Comparison of ENCODE assay signal across 29 cellular contexts in genomic region chr9:73543727-73544126, GRCh38.
"Had no signal": no experiment of that assay in that cellular context is flagged by ENCODE, and none has a peak within 500 bp of the region (broad histone marks: within the 10 kb centered on the region; RNA-seq: fewer than 3 reads in every experiment).

No MANE protein-coding gene starts in this region.

- H3K36me3 Mint-ChIP-seq: immature natural killer cell; naive thymus-derived CD8-positive, alpha-beta T cell; stimulated activated effector memory CD8-positive, alpha-beta T cell treated with anti-CD3 and anti-CD28 coated beads, Interleukin-12 subunit alpha, Interleukin-12 subunit beta, amount 100 ng/mL, for 72 hours had no signal

- H3K4me3 Mint-ChIP-seq: immature natural killer cell; naive thymus-derived CD8-positive, alpha-beta T cell; nephron; neural crest cell; stimulated activated effector memory CD8-positive, alpha-beta T cell treated with anti-CD3 and anti-CD28 coated beads, Interleukin-12 subunit alpha, Interleukin-12 subunit beta, amount 100 ng/mL, for 72 hours; stimulated activated naive CD8-positive, alpha-beta T cell treated with anti-CD3 and anti-CD28 coated beads, Interleukin-15, Interleukin-2, amounts not matched to agents 100 ng/mL and 50 ng/mL, for 24 hours had no signal

- DNase-seq: hypothalamus; immature natural killer cell; kidney; left ventricle myocardium superior; lower lobe of right lung; mammary epithelial cell; mesenchymal stem cell; naive thymus-derived CD8-positive, alpha-beta T cell; nucleus accumbens; pancreas; posterior cingulate gyrus; retina; right cardiac atrium; sigmoid colon; small intestine; spleen; stimulated activated CD4-positive, alpha-beta T cell treated with anti-CD3 and anti-CD28 coated beads, Interleukin-4, amount 100 ng/mL, for 24 hours; stimulated activated naive CD4-positive, alpha-beta T cell; tibial artery; trophoblast cell; upper lobe of right lung had no signal

- H3K36me3 ChIP-seq: lower lobe of right lung, pancreas, prostate gland, sigmoid colon, spleen, suprapubic skin, thoracic aorta, tibial artery, upper lobe of right lung had no signal

- H3K27me3 Mint-ChIP-seq: naive thymus-derived CD8-positive, alpha-beta T cell; stimulated activated naive CD8-positive, alpha-beta T cell treated with anti-CD3 and anti-CD28 coated beads, Interleukin-15, Interleukin-2, amounts not matched to agents 100 ng/mL and 50 ng/mL, for 24 hours had no signal

- H3K27ac ChIP-seq: lower lobe of right lung, pancreas, prostate gland, sigmoid colon, spleen, suprapubic skin, thoracic aorta, tibial artery, upper lobe of right lung had no signal

- H3K27ac Mint-ChIP-seq: immature natural killer cell; naive thymus-derived CD8-positive, alpha-beta T cell; nephron; stimulated activated effector memory CD8-positive, alpha-beta T cell treated with anti-CD3 and anti-CD28 coated beads, Interleukin-12 subunit alpha, Interleukin-12 subunit beta, amount 100 ng/mL, for 72 hours; stimulated activated naive CD8-positive, alpha-beta T cell treated with anti-CD3 and anti-CD28 coated beads, Interleukin-15, Interleukin-2, amounts not matched to agents 100 ng/mL and 50 ng/mL, for 24 hours had no signal

- H3K4me3 ChIP-seq: lower lobe of right lung, pancreas, prostate gland, sigmoid colon, spleen, suprapubic skin, thoracic aorta, tibial artery, upper lobe of right lung had no signal

- H3K9me3 ChIP-seq: lower lobe of right lung, pancreas, prostate gland, sigmoid colon, suprapubic skin, thoracic aorta, tibial artery, upper lobe of right lung had no signal

- H3K27me3 ChIP-seq: pancreas, sigmoid colon, spleen, suprapubic skin, tibial artery, upper lobe of right lung had no signal

- H3K4me1 Mint-ChIP-seq: immature natural killer cell; naive thymus-derived CD8-positive, alpha-beta T cell; nephron; stimulated activated effector memory CD8-positive, alpha-beta T cell treated with anti-CD3 and anti-CD28 coated beads, Interleukin-12 subunit alpha, Interleukin-12 subunit beta, amount 100 ng/mL, for 72 hours had no signal

- H3K9me3 Mint-ChIP-seq: nephron, neural crest cell had no signal

- FAIRE-seq: pancreas, urothelium cell line had no signal

- H3K4me1 ChIP-seq: lower lobe of right lung, pancreas, prostate gland, sigmoid colon, spleen, suprapubic skin, tibial artery, upper lobe of right lung had no signal

- ATAC-seq: left ventricle myocardium superior; lower lobe of right lung; naive thymus-derived CD8-positive, alpha-beta T cell; pancreas; right cardiac atrium; stimulated activated effector memory CD8-positive, alpha-beta T cell treated with anti-CD3 and anti-CD28 coated beads, Interleukin-12 subunit alpha, Interleukin-12 subunit beta, amount 100 ng/mL, for 72 hours; upper lobe of right lung had no signal
